ENCODE assay signal across 8 cellular contexts in the genomic region with DNA sequence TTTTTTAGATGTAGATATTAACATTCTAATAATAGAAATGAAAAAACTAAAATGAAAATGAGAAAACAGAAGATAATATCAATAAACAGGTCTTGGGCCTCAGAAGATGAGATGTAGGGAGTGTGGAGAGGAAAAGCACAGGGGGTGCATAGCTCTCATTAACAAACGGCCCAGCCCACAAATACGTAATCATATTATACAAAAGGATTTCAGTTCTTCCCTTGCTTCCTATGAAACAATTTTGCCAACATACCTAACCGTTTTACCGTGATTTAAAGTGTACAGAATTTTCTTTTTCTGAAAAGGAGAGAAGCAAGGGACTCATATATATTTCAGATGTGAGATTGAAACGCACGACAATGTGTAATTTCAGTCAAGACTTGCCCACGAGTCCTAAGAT.
DNase-seq lines count a peak whose midpoint lies in the region; ATAC-seq, FAIRE-seq and TF ChIP-seq lines count a peak whose summit lies in the region.

No MANE protein-coding gene starts in this region.

- H3K27ac ChIP-seq in WERI-Rb-1: no peak overlapping the region

- no peaks in the 10 kb centered on the region for H3K36me3 ChIP-seq in WERI-Rb-1

- intact Hi-C loops in left colon (cut with DNase I, micrococcal nuclease): no loop called here

- DNase-seq in DMS53 (lab: John Stamatoyannopoulos, UW) (peak; percentile 51), WERI-Rb-1 (no peak), left colon (no peak), NCI-H1048 (lab: John Stamatoyannopoulos, UW) (no peak), HT-29 (ENCODE audit: low spot score) (no peak), HTR-8/SVneo (ENCODE audit: insufficient read length, low spot score) (no peak)

- peaks cover 4% of the 10 kb centered on the region for H3K9me3 ChIP-seq in WERI-Rb-1 (ENCODE audit: severe bottlenecking)

- FAIRE-seq in HTR-8/SVneo (lab: Jason Lieb, UNC): no peak

- no peak for TF ChIP-seq CTCF in WERI-Rb-1 (IDR thresholded peaks at IDR 0.05; ENCODE audit: low read depth, low read length)

- peak overlapping the region; percentile 20; the same call in 1 of the 2 replicates for H3K4me3 ChIP-seq in WERI-Rb-1 (ENCODE audit: low read depth, low read length)

- no peaks in the 10 kb centered on the region for H3K27me3 ChIP-seq in WERI-Rb-1 (ENCODE audit: insufficient read depth, low read depth, severe bottlenecking)

- ATAC-seq in HG02852 (IDR thresholded peaks at IDR 0.05; ENCODE audit: unreplicated experiment) (peak; percentile 39), left colon (peak; percentile 36), HG02588 (IDR thresholded peaks at IDR 0.05; ENCODE audit: unreplicated experiment) (no peak)
